ENCODE assay signal across 2 cellular contexts in the genomic region with DNA sequence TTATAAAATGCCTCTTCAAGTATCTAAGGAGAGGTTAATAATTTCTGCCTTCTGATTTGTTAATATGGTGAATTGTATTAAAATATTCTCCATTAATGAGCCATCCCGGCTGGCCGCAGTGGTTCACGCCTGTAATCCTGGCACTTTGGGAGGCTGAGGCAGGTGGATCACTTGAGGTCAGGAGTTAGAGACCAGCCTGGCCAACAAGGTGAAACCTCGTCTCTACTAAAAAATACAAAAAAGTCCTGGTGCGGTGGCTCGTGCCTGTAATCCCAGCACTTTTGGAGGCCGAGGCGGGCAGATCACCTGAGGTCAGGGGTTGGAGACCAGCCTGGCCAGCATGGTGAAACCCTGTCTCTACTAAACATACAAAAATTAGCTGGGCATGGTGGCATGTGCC. TPM values are rescaled to one million over a fixed set of nuclear protein-coding genes. Genes with fewer than 3 reads are reported as not detected.
"Had no signal": no experiment of that assay in that cellular context is flagged by ENCODE, and none has a peak within 500 bp of the region (broad histone marks: within the 10 kb centered on the region; RNA-seq: fewer than 3 reads in every experiment).

No MANE protein-coding gene starts in this region.

RNA-seq across cellular contexts. Expression of gene GPR132, which starts 44.0 kb away (rescaled TPM):
- total RNA-seq: fibroblast of villous mesenchyme, foreskin keratinocyte had no signal
